Comparison of ENCODE assay signal across 16 cellular contexts in genomic region chr2:40430741-40431599, GRCh38. TPM values are rescaled to one million over a fixed set of nuclear protein-coding genes. Genes with fewer than 3 reads are reported as not detected.
DNase-seq lines count a peak whose midpoint lies in the region; ATAC-seq and TF ChIP-seq lines count a peak whose summit lies in the region.
"Had no signal": no experiment of that assay in that cellular context is flagged by ENCODE, and none has a peak within 500 bp of the region (broad histone marks: within the 10 kb centered on the region; RNA-seq: fewer than 3 reads in every experiment).

No MANE protein-coding gene starts in this region.

- TF ChIP-seq CTCF in fibroblast of the aortic adventitia (IDR thresholded peaks at IDR 0.05; ENCODE audit: insufficient read depth, low read length) (no peak), progenitor cell of endocrine pancreas (IDR thresholded peaks at IDR 0.05; ENCODE audit: unreplicated experiment) (no peak)

- no peaks in the 10 kb centered on the region for H3K36me3 Mint-ChIP-seq in progenitor cell of endocrine pancreas (ENCODE audit: insufficient read depth)
- no peaks in the 10 kb centered on the region for H3K36me3 Mint-ChIP-seq in T-cell
- H3K36me3 Mint-ChIP-seq: naive thymus-derived CD8-positive, alpha-beta T cell had no signal

- POLR2A ChIA-PET in T-cell (lab: Charles Lee): no interaction called here

- H3K27ac ChIP-seq in BLaER1 treated with 17β-estradiol and CSF1 and Interleukin-3, amounts not matched to agents 10 nM and 100 nM: peak overlapping the region in 1 of 11 experiments; percentile 13; a peak in 2 of 22 replicates
- no peak overlapping the region for H3K27ac ChIP-seq in SJCRH30
- H3K27ac ChIP-seq: body of pancreas, KMS-11, psoas muscle had no signal

- H3K4me1 ChIP-seq in BLaER1 treated with 17β-estradiol and CSF1 and Interleukin-3, amounts not matched to agents 10 nM and 100 nM: peaks cover 0 to 57% (median 25%) of the 10 kb centered on the region in 10 experiments; a peak in 14 of 20 replicates
- peaks cover 22% of the 10 kb centered on the region for H3K4me1 ChIP-seq in SJCRH30
- H3K4me1 ChIP-seq: body of pancreas, psoas muscle had no signal

- peak overlapping the region in 6 of 11 experiments; percentile 13 to 80 (median 28); a peak in 10 of 22 replicates for H3K4me2 ChIP-seq in BLaER1 treated with 17β-estradiol and CSF1 and Interleukin-3, amounts not matched to agents 10 nM and 100 nM
- H3K4me2 ChIP-seq: KMS-11 had no signal

- peaks cover 0 to 46% (median 24%) of the 10 kb centered on the region in 11 experiments; a peak in 19 of 22 replicates for H3K36me3 ChIP-seq in BLaER1 treated with 17β-estradiol and CSF1 and Interleukin-3, amounts not matched to agents 10 nM and 100 nM
- H3K36me3 ChIP-seq in SJCRH30: no peaks in the 10 kb centered on the region; the same call in 1 of the 2 replicates
- H3K36me3 ChIP-seq: left lung had no signal

- no peak overlapping the region for H3K9ac ChIP-seq in BLaER1 treated with 17β-estradiol and CSF1 and Interleukin-3, amounts not matched to agents 10 nM and 100 nM
- H3K9ac ChIP-seq: KMS-11 had no signal

- H3K4me3 Mint-ChIP-seq in progenitor cell of endocrine pancreas (ENCODE audit: low read depth): no peak overlapping the region
- H3K4me3 Mint-ChIP-seq in T-cell: no peak overlapping the region
- H3K4me3 Mint-ChIP-seq: naive thymus-derived CD8-positive, alpha-beta T cell had no signal

- peaks cover 0 to 6% (median 0%) of the 10 kb centered on the region in 11 experiments; a peak in 2 of 22 replicates for H3K9me3 ChIP-seq in BLaER1 treated with 17β-estradiol and CSF1 and Interleukin-3, amounts not matched to agents 10 nM and 100 nM (replicated peaks in 1 of 11)
- H3K9me3 ChIP-seq in SJCRH30 (replicated peaks): no peaks in the 10 kb centered on the region
- H3K9me3 ChIP-seq: body of pancreas, left lung, psoas muscle had no signal

- H3K4me3 ChIP-seq in BLaER1 treated with 17β-estradiol and CSF1 and Interleukin-3, amounts not matched to agents 10 nM and 100 nM: no peak overlapping the region
- H3K4me3 ChIP-seq in fibroblast of the aortic adventitia (ENCODE audit: low read depth, low read length) (no peak overlapping the region), SJCRH30 (no peak overlapping the region)
- H3K4me3 ChIP-seq: body of pancreas, left lung, psoas muscle had no signal

- CTCF ChIA-PET in T-cell (lab: Charles Lee): no interaction called here

- H3K9me3 Mint-ChIP-seq in progenitor cell of endocrine pancreas (ENCODE audit: low read depth) (no peaks in the 10 kb centered on the region), T-cell (peaks cover 0 to 5% (median 2%) of the 10 kb centered on the region in 3 donors)
- H3K9me3 Mint-ChIP-seq: naive thymus-derived CD8-positive, alpha-beta T cell had no signal

- H3K27ac Mint-ChIP-seq in progenitor cell of endocrine pancreas: peak overlapping the region; percentile 5
- H3K27ac Mint-ChIP-seq in T-cell: no peak overlapping the region
- H3K27ac Mint-ChIP-seq: naive thymus-derived CD8-positive, alpha-beta T cell had no signal

- no peak for ATAC-seq in SK-N-SH treated with all-trans-retinoic acid at 6 μM for 48 hours
- no peak for ATAC-seq in T-cell (replicated peaks in 1 of 4)
- no peak for ATAC-seq in GM21576 (IDR thresholded peaks at IDR 0.05; ENCODE audit: unreplicated experiment)
- ATAC-seq: body of pancreas; esophagus mucosa; naive thymus-derived CD8-positive, alpha-beta T cell had no signal

- H3K27me3 Mint-ChIP-seq in progenitor cell of endocrine pancreas (no peaks in the 10 kb centered on the region), T-cell (no peaks in the 10 kb centered on the region)
- H3K27me3 Mint-ChIP-seq: naive thymus-derived CD8-positive, alpha-beta T cell had no signal

- H3K27me3 ChIP-seq in BLaER1 treated with 17β-estradiol and CSF1 and Interleukin-3, amounts not matched to agents 10 nM and 100 nM: no peaks in the 10 kb centered on the region
- no peaks in the 10 kb centered on the region for H3K27me3 ChIP-seq in SJCRH30
- H3K27me3 ChIP-seq: body of pancreas, left lung had no signal

- DNase-seq in fibroblast of the aortic adventitia (ENCODE audit: low read depth) (peak; percentile 47), progenitor cell of endocrine pancreas (ENCODE audit: low spot score, unreplicated experiment) (no peak), T-cell (no peak), ureter (ENCODE audit: low spot score) (no peak), SJCRH30 (no peak)
- DNase-seq: activated gamma-delta T cell; naive thymus-derived CD8-positive, alpha-beta T cell; NCI-H774; psoas muscle had no signal

- H4K20me1 ChIP-seq in BLaER1 treated with 17β-estradiol and CSF1 and Interleukin-3, amounts not matched to agents 10 nM and 100 nM: peaks cover 0 to 6% (median 0%) of the 10 kb centered on the region in 11 experiments; a peak in 1 of 22 replicates

- no peaks in the 10 kb centered on the region for H3K4me1 Mint-ChIP-seq in progenitor cell of endocrine pancreas (ENCODE audit: low read depth)
- no peaks in the 10 kb centered on the region for H3K4me1 Mint-ChIP-seq in T-cell

TF ChIP-seq in SK-N-SH treated with all-trans-retinoic acid at 6 μM for 48 hours, 23 proteins besides CTCF, POLR2A, EP300 and RAD21:
- TF ChIP-seq TCF4 (CRISPR knock-in tag; IDR thresholded peaks at IDR 0.05; ENCODE audit: borderline replicate concordance) (peak; percentile 88), TSHZ2 (CRISPR knock-in tag; IDR thresholded peaks at IDR 0.05) (peak; percentile 51; the same call in 1 of the 2 replicates), ARNTL (CRISPR knock-in tag; IDR thresholded peaks at IDR 0.05; ENCODE audit: borderline replicate concordance, low read depth) (no peak)

RNA-seq across cellular contexts. Expression of gene SLC8A1, which starts 20.9 kb away (rescaled TPM):
- 39.1 and 112 TPM in 2 replicates for total RNA-seq in fibroblast of the aortic adventitia (ENCODE audit: low replicate concordance)
- 5.7 and 7.1 TPM in 2 replicates for total RNA-seq in progenitor cell of endocrine pancreas
- under 1 TPM; 0.09 to 0.35 (median 0.13) TPM for total RNA-seq in T-cell
- total RNA-seq in ureter: 116 TPM
- 27.1 and 27.7 TPM in 2 replicates for total RNA-seq in SJCRH30 (2014; rRNA removed; shearing (Covaris generic))
